8 cellular contexts compared by ENCODE assay signal in genomic region chr2:54572262-54572635, GRCh38.
A peak's percentile ranks its signal among the peaks of the same experiment; 100 is the strongest.
DNase-seq lines count a peak whose midpoint lies in the region; ATAC-seq and TF ChIP-seq lines count a peak whose summit lies in the region.

No MANE protein-coding gene starts in this region.

- peak overlapping the region; percentile 86 for H3K4me2 ChIP-seq in KMS-11

- peak overlapping the region; percentile 48 for H3K4me3 Mint-ChIP-seq in activated naive CD8-positive, alpha-beta T cell treated with anti-CD3 and anti-CD28 coated beads, Interleukin-2, amount 50 U/mL, for 24 hours

- H3K36me3 Mint-ChIP-seq in activated naive CD8-positive, alpha-beta T cell treated with anti-CD3 and anti-CD28 coated beads, Interleukin-2, amount 50 U/mL, for 24 hours (ENCODE audit: low read depth), result peaks cover 8% of the 10 kb centered on the region

- H3K27ac Mint-ChIP-seq in activated naive CD8-positive, alpha-beta T cell treated with anti-CD3 and anti-CD28 coated beads, Interleukin-2, amount 50 U/mL, for 24 hours, result peak overlapping the region; percentile 94

- no peak overlapping the region for H2AFZ ChIP-seq in KMS-11 (ENCODE audit: low read depth)

- peaks cover 95% of the 10 kb centered on the region for H3K79me2 ChIP-seq in KMS-11 (ENCODE audit: insufficient read depth, low read depth)

- no peak for TF ChIP-seq EP300 in ovary (IDR thresholded peaks at IDR 0.05)

- H3K4me1 ChIP-seq in KMS-11 (ENCODE audit: low read depth, poor library complexity, severe bottlenecking) (peaks cover 100% of the 10 kb centered on the region), subcutaneous abdominal adipose tissue (ENCODE audit: control insufficient read depth in 5 of 5, insufficient read depth in 5 of 5, low read length in 5 of 5) (peaks cover 23 to 81% (median 72%) of the 10 kb centered on the region in 5 donors), ovary (ENCODE audit: insufficient read depth) (peaks cover 36% of the 10 kb centered on the region)

- WGBS in ovary, 3 donors, result 0% methylated on average over 4 of the region's 4 CpGs

- no peaks in the 10 kb centered on the region for H3K9me3 ChIP-seq in subcutaneous abdominal adipose tissue (ENCODE audit: control insufficient read depth in 5 of 5, low read length in 5 of 5)
- no peaks in the 10 kb centered on the region for H3K9me3 ChIP-seq in ovary

- H4K20me1 ChIP-seq in KMS-11 (ENCODE audit: insufficient read depth), result peaks cover 4% of the 10 kb centered on the region; the same call in 1 of the 2 replicates

- H3K27me3 ChIP-seq in KMS-11 (ENCODE audit: insufficient read depth, low read depth), result no peaks in the 10 kb centered on the region
- no peaks in the 10 kb centered on the region for H3K27me3 ChIP-seq in subcutaneous abdominal adipose tissue (ENCODE audit: control insufficient read depth in 5 of 5, insufficient read depth in 4 of 5, low read length in 5 of 5)
- H3K27me3 ChIP-seq in ovary, result no peaks in the 10 kb centered on the region

- TF ChIP-seq POLR2A in ovary (IDR thresholded peaks at IDR 0.05), result no peak

- TF ChIP-seq CTCF in KMS-11 (conservative IDR thresholded peaks at IDR 0.05; ENCODE audit: low read depth, low read length) (no peak), ovary (IDR thresholded peaks at IDR 0.05) (no peak)

- intact Hi-C loops in ovary (cut with DNase I), result no loop called here

- H3K27me3 Mint-ChIP-seq in activated naive CD8-positive, alpha-beta T cell treated with anti-CD3 and anti-CD28 coated beads, Interleukin-2, amount 50 U/mL, for 24 hours, result peaks cover 2% of the 10 kb centered on the region

- peak; percentile 14 for ATAC-seq in activated naive CD8-positive, alpha-beta T cell treated with anti-CD3 and anti-CD28 coated beads, Interleukin-2, amount 50 U/mL, for 24 hours
- ATAC-seq in GM19324 (IDR thresholded peaks at IDR 0.05; ENCODE audit: low FRiP score, unreplicated experiment), result no peak

- DNase-seq in COLO829 (ENCODE audit: low spot score) (peak; percentile 64), islet precursor cell (peak; percentile 45), Ammon's horn (ENCODE audit: low spot score) (no peak), ovary (no peak)
- DNase-seq in activated naive CD8-positive, alpha-beta T cell treated with anti-CD3 and anti-CD28 coated beads, Interleukin-2, amount 50 U/mL, for 24 hours, result no peak

- H3K36me3 ChIP-seq in KMS-11 (ENCODE audit: insufficient read depth) (no peaks in the 10 kb centered on the region), subcutaneous abdominal adipose tissue (ENCODE audit: control insufficient read depth in 5 of 5, insufficient read depth in 5 of 5, low read length in 5 of 5) (peaks cover 0 to 9% (median 4%) of the 10 kb centered on the region in 5 donors), ovary (no peaks in the 10 kb centered on the region)

- peak overlapping the region; percentile 64; the same call in 1 of the 2 replicates for H3K9ac ChIP-seq in KMS-11
- peak overlapping the region in 3 of 5 donors; percentile 6 to 45 (median 32) for H3K9ac ChIP-seq in subcutaneous abdominal adipose tissue (ENCODE audit: low read length in 5 of 5)

- H3K27ac ChIP-seq in KMS-11 (peak overlapping the region; percentile 93), subcutaneous abdominal adipose tissue (ENCODE audit: low read depth, low read length) (peak overlapping the region; percentile 80), ovary (peak overlapping the region in 1 of 2 donors; percentile 64)

- H3K4me1 Mint-ChIP-seq in activated naive CD8-positive, alpha-beta T cell treated with anti-CD3 and anti-CD28 coated beads, Interleukin-2, amount 50 U/mL, for 24 hours, result peaks cover 94% of the 10 kb centered on the region

- H3K9me3 Mint-ChIP-seq in activated naive CD8-positive, alpha-beta T cell treated with anti-CD3 and anti-CD28 coated beads, Interleukin-2, amount 50 U/mL, for 24 hours, result no peaks in the 10 kb centered on the region

- H3K4me3 ChIP-seq in KMS-11 (IDR thresholded peaks at IDR 0.05; ENCODE audit: insufficient read depth, low read depth, low read length) (no peak overlapping the region), subcutaneous abdominal adipose tissue (ENCODE audit: low read depth in 1 of 5, low read length in 5 of 5) (no peak overlapping the region), ovary (no peak overlapping the region)

Comparison
In these comparisons a context has a peak if more than half of its experiments do, and no peak if none do; other contexts are left out.
1. DNase-seq: peak in COLO829 (single experiment) and islet precursor cell (single experiment); none in activated naive CD8-positive, alpha-beta T cell treated with anti-CD3 and anti-CD28 coated beads, Interleukin-2, amount 50 U/mL, for 24 hours (single experiment), Ammon's horn (single experiment) and ovary (0 of 5).